ENCODE assay signal across 14 cellular contexts in genomic region chr5:8633259-8633658, GRCh38.
"Had no signal": no experiment of that assay in that cellular context is flagged by ENCODE, and none has a peak within 500 bp of the region (broad histone marks: within the 10 kb centered on the region; RNA-seq: fewer than 3 reads in every experiment).

No MANE protein-coding gene starts in this region.

- H2AFZ ChIP-seq: parathyroid adenoma had no signal

- H3K27ac Mint-ChIP-seq: activated naive CD4-positive, alpha-beta T cell treated with anti-CD3 and anti-CD28 coated beads, Interleukin-2, amount 50 U/mL, for 24 hours; naive thymus-derived CD4-positive, alpha-beta T cell; stimulated activated memory B cell treated with anti-CD40 and anti-IgM and Interleukin-4, amounts not matched to agents 10 μg/mL and 1 μg/mL and 100 μg/mL, for 72 hours had no signal

- H3K4me3 ChIP-seq: esophagus muscularis mucosa, mucosa of descending colon had no signal

- H3K79me2 ChIP-seq: parathyroid adenoma had no signal

- H3K4me1 ChIP-seq: esophagus muscularis mucosa, parathyroid adenoma had no signal

- DNase-seq: activated CD4-positive, alpha-beta T cell treated with anti-CD3 and anti-CD28 coated beads, Interleukin-2, amount 50 U/mL, for 4 hours; activated CD4-positive, CD25-positive, alpha-beta regulatory T cell treated with anti-CD3 and anti-CD28 coated beads, Interleukin-2, amount 50 U/mL, for 72 hours; caudate nucleus; islet precursor cell; mucosa of descending colon; naive thymus-derived CD4-positive, alpha-beta T cell; retina; stimulated activated CD4-positive, alpha-beta T cell treated with anti-CD3 and anti-CD28 coated beads, Interleukin-2, amount 100 ng/mL, for 48 hours; T-helper 1 cell; T1000 had no signal

- H3K36me3 ChIP-seq: esophagus muscularis mucosa had no signal

- H3K4me1 Mint-ChIP-seq: activated naive CD4-positive, alpha-beta T cell treated with anti-CD3 and anti-CD28 coated beads, Interleukin-2, amount 50 U/mL, for 24 hours; stimulated activated memory B cell treated with anti-CD40 and anti-IgM and Interleukin-4, amounts not matched to agents 10 μg/mL and 1 μg/mL and 100 μg/mL, for 72 hours had no signal

- H3K27me3 Mint-ChIP-seq: activated naive CD4-positive, alpha-beta T cell treated with anti-CD3 and anti-CD28 coated beads, Interleukin-2, amount 50 U/mL, for 24 hours; naive thymus-derived CD4-positive, alpha-beta T cell; stimulated activated memory B cell treated with anti-CD40 and anti-IgM and Interleukin-4, amounts not matched to agents 10 μg/mL and 1 μg/mL and 100 μg/mL, for 72 hours had no signal

- H3K27ac ChIP-seq: esophagus muscularis mucosa, parathyroid adenoma had no signal

- H3K27me3 ChIP-seq: esophagus muscularis mucosa had no signal

- H3K36me3 Mint-ChIP-seq: activated naive CD4-positive, alpha-beta T cell treated with anti-CD3 and anti-CD28 coated beads, Interleukin-2, amount 50 U/mL, for 24 hours; naive thymus-derived CD4-positive, alpha-beta T cell; stimulated activated memory B cell treated with anti-CD40 and anti-IgM and Interleukin-4, amounts not matched to agents 10 μg/mL and 1 μg/mL and 100 μg/mL, for 72 hours had no signal

- ATAC-seq: mucosa of descending colon; naive thymus-derived CD4-positive, alpha-beta T cell had no signal

- H3K4me3 Mint-ChIP-seq: activated naive CD4-positive, alpha-beta T cell treated with anti-CD3 and anti-CD28 coated beads, Interleukin-2, amount 50 U/mL, for 24 hours; naive thymus-derived CD4-positive, alpha-beta T cell; stimulated activated memory B cell treated with anti-CD40 and anti-IgM and Interleukin-4, amounts not matched to agents 10 μg/mL and 1 μg/mL and 100 μg/mL, for 72 hours had no signal
